Comparison of ENCODE assay signal across 10 cellular contexts in the genomic region with DNA sequence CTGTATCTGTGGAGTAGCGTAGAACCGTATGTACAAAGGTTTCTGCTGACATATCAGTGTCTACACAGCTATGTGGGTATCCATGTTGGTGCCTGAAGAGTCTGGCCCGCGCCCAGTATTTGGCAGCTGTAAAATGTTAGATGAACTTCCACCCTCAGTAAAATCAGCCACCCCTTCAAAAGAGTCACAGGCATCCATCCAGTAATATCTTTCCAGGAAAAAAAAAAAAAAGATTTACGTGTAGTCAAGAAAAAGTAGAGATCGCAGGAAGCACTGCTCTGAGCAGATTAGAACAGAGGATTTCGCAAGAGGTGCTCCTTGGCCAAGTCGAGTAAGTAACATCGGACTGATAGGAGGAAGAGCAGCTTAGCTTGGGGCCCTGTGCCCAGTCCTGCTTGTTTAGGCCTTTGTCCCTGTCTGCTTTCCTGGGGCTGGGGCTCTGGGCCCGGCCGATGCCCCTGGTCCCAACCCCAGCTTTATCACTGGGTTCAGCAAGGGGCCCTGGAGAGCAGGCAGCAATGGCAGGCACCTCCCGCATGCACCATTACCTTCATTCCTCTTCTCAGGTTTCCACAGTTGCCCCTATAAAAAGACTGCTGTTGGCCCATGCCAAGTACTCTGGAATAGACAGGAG. TPM values are rescaled to one million over a fixed set of nuclear protein-coding genes. Genes with fewer than 3 reads are reported as not detected.
DNase-seq lines count a peak whose midpoint lies in the region; TF ChIP-seq lines count a peak whose summit lies in the region.
"Had no signal": no experiment of that assay in that cellular context is flagged by ENCODE, and none has a peak within 500 bp of the region (broad histone marks: within the 10 kb centered on the region; RNA-seq: fewer than 3 reads in every experiment).

No MANE protein-coding gene starts in this region.

- no peaks in the 10 kb centered on the region for H3K27me3 Mint-ChIP-seq in osteocyte (ENCODE audit: unreplicated experiment)

- no peak overlapping the region for H3K4me3 ChIP-seq in fibroblast of mammary gland (ENCODE audit: control insufficient read depth, low read depth, low read length)

- H3K36me3 Mint-ChIP-seq in osteocyte (ENCODE audit: unreplicated experiment), result peaks cover 57% of the 10 kb centered on the region

- peaks cover 50% of the 10 kb centered on the region for H3K4me1 Mint-ChIP-seq in osteocyte (ENCODE audit: unreplicated experiment)

- TF ChIP-seq CTCF in fibroblast of mammary gland (conservative IDR thresholded peaks at IDR 0.05; ENCODE audit: control insufficient read depth, insufficient read depth, low read depth, low read length), result no peak
- no peak for TF ChIP-seq CTCF in osteocyte (IDR thresholded peaks at IDR 0.05)

- H3K4me3 Mint-ChIP-seq in osteocyte (ENCODE audit: unreplicated experiment), result no peak overlapping the region

- no peaks in the 10 kb centered on the region for H3K9me3 Mint-ChIP-seq in osteocyte (ENCODE audit: unreplicated experiment)

- peak; percentile 63 to 75 for DNase-seq in AML-193 (lab: John Stamatoyannopoulos, UW)
- DNase-seq in NOMO-1 treated with DMSO at 0.1 percent for 48 hours (lab: John Stamatoyannopoulos, UW; ENCODE audit: unreplicated experiment), result peak; percentile 64
- peak; percentile 71 for DNase-seq in fibroblast of mammary gland (ENCODE audit: low read depth)
- peak; percentile 38 for DNase-seq in osteocyte (ENCODE audit: extremely low spot score, unreplicated experiment)
- no peak for DNase-seq in activated gamma-delta T cell treated with Interleukin-2 at 50 U/mL for 16 hours
- no peak for DNase-seq in effector CD4-positive, alpha-beta T cell
- no peak for DNase-seq in COR-L47 (lab: John Stamatoyannopoulos, UW)
- no peak for DNase-seq in amniotic stem cell (lab: John Stamatoyannopoulos, UW)
- DNase-seq: activated CD4-positive, alpha-beta T cell treated with anti-CD3 and anti-CD28 coated beads for 4 hours; NCI-H146 had no signal

- H3K27ac Mint-ChIP-seq in osteocyte (ENCODE audit: unreplicated experiment), result peak overlapping the region; percentile 56

RNA-seq across cellular contexts. Expression of a gene that starts 21.2 kb away (rescaled TPM):
- total RNA-seq in osteocyte, result 294 and 304 TPM in 2 replicates

Comparison
In these comparisons a context has a peak if more than half of its experiments do, and no peak if none do; other contexts are left out.
1. DNase-seq: peak in AML-193 (2 of 2), NOMO-1 treated with DMSO at 0.1 percent for 48 hours (single experiment), fibroblast of mammary gland (single experiment) and osteocyte (single experiment); none in activated gamma-delta T cell treated with Interleukin-2 at 50 U/mL for 16 hours (single experiment), effector CD4-positive, alpha-beta T cell (single experiment), COR-L47 (single experiment) and amniotic stem cell (single experiment).